9 cellular contexts compared by ENCODE assay signal in the genomic region with DNA sequence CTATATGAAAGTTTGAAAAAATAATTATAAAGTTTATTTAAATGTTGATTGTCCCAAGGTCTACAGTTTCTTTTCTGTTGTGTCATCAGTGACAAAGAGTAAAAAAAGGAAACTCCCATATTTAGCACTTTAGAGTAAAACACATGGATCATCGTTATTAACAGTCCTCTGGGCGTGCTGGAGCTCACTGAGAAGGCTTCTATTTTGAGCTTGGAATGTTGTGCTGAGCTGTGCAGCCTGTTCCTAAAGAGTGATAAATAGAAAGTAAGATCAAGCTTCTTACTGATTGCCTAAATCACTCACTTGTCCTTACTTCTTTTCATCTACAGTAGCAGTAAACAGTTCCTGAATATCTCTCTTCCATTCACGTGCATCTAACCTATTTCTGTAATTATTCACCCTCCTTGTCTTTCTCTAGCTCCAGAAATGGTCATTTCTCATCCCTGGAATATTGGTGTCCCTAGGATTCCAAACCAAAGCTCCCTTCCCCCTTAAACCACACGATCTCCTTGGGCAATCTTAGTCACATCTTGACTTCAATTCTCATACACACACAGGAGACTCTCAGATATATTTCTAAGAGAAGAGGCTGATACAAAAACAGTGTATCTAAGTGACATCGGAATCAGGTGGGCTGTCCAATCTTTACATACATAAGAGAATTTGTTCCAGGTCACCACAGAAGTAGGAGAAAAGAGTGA. TPM values are rescaled to one million over a fixed set of nuclear protein-coding genes. Genes with fewer than 3 reads are reported as not detected.
A peak's percentile ranks its signal among the peaks of the same experiment; 100 is the strongest.
DNase-seq lines count a peak whose midpoint lies in the region; ATAC-seq and TF ChIP-seq lines count a peak whose summit lies in the region.
"Had no signal": no experiment of that assay in that cellular context is flagged by ENCODE, and none has a peak within 500 bp of the region (broad histone marks: within the 10 kb centered on the region; RNA-seq: fewer than 3 reads in every experiment).

No MANE protein-coding gene starts in this region.

- peak overlapping the region; percentile 46 for H3K4me3 Mint-ChIP-seq in activated T-cell treated with anti-CD3 and anti-CD28 coated beads, Interleukin-2, amount 50 U/mL, for 24 hours
- peak overlapping the region; percentile 65 for H3K4me3 Mint-ChIP-seq in activated CD8-positive, alpha-beta T cell treated with anti-CD3 and anti-CD28 coated beads, Interleukin-2, amount 10 ng/mL, durations not matched to agents 7 days and 5 days

- peaks cover 89% of the 10 kb centered on the region for H3K36me3 Mint-ChIP-seq in activated T-cell treated with anti-CD3 and anti-CD28 coated beads, Interleukin-2, amount 50 U/mL, for 24 hours (ENCODE audit: low read depth)
- H3K36me3 Mint-ChIP-seq in activated CD8-positive, alpha-beta T cell treated with anti-CD3 and anti-CD28 coated beads, Interleukin-2, amount 10 ng/mL, durations not matched to agents 7 days and 5 days (ENCODE audit: low read depth) = peaks cover 92% of the 10 kb centered on the region

- no peak for DNase-seq in activated T-cell treated with anti-CD3 and anti-CD28 coated beads, Interleukin-2, amount 50 U/mL, for 24 hours
- DNase-seq in activated T-cell treated with anti-CD3 and anti-CD28 coated beads, Interleukin-2, amount 50 U/mL, for 1 hour = no peak
- DNase-seq in activated CD8-positive, alpha-beta T cell treated with anti-CD3 and anti-CD28 coated beads, Interleukin-2, amount 10 ng/mL, durations not matched to agents 7 days and 5 days = no peak
- DNase-seq in left lung (no peak), testis (peak; percentile 40), dermis blood vessel endothelial cell (no peak)
- DNase-seq: Kasumi-1 had no signal

- H3K9me3 Mint-ChIP-seq in activated T-cell treated with anti-CD3 and anti-CD28 coated beads, Interleukin-2, amount 50 U/mL, for 24 hours = peaks cover 8% of the 10 kb centered on the region
- peaks cover 23% of the 10 kb centered on the region for H3K9me3 Mint-ChIP-seq in activated CD8-positive, alpha-beta T cell treated with anti-CD3 and anti-CD28 coated beads, Interleukin-2, amount 10 ng/mL, durations not matched to agents 7 days and 5 days (ENCODE audit: insufficient read depth)

- H3K36me3 ChIP-seq in left lung = peaks cover 0 to 26% of the 10 kb centered on the region in 2 donors
- H3K36me3 ChIP-seq in testis (ENCODE audit: low read depth, missing control alignments) = no peaks in the 10 kb centered on the region

- H3K4me1 ChIP-seq in left lung = peaks cover 0 to 39% of the 10 kb centered on the region in 2 donors
- peaks cover 10% of the 10 kb centered on the region for H3K4me1 ChIP-seq in testis

- H3K27me3 Mint-ChIP-seq in activated T-cell treated with anti-CD3 and anti-CD28 coated beads, Interleukin-2, amount 50 U/mL, for 24 hours = no peaks in the 10 kb centered on the region
- H3K27me3 Mint-ChIP-seq in activated CD8-positive, alpha-beta T cell treated with anti-CD3 and anti-CD28 coated beads, Interleukin-2, amount 10 ng/mL, durations not matched to agents 7 days and 5 days (ENCODE audit: low read depth) = no peaks in the 10 kb centered on the region

- H3K27me3 ChIP-seq in left lung (no peaks in the 10 kb centered on the region), testis (no peaks in the 10 kb centered on the region)

- peaks cover 78% of the 10 kb centered on the region for H3K4me1 Mint-ChIP-seq in activated T-cell treated with anti-CD3 and anti-CD28 coated beads, Interleukin-2, amount 50 U/mL, for 24 hours (ENCODE audit: low read depth)
- peaks cover 73% of the 10 kb centered on the region for H3K4me1 Mint-ChIP-seq in activated CD8-positive, alpha-beta T cell treated with anti-CD3 and anti-CD28 coated beads, Interleukin-2, amount 10 ng/mL, durations not matched to agents 7 days and 5 days (ENCODE audit: low read depth)

- CTCF ChIA-PET in activated CD8-positive, alpha-beta T cell treated with anti-CD3 and anti-CD28 coated beads, Interleukin-2, amount 10 ng/mL, durations not matched to agents 7 days and 5 days (lab: Charles Lee) = interaction anchor here (0.7 to 5.5 kb wide), 6 partner anchors 12 to 261 kb away, joined by 4 to 54 read pairs (median 4); a partner anchor contains a TSS

- no peak for TF ChIP-seq CTCF in left lung (IDR thresholded peaks at IDR 0.05)
- TF ChIP-seq CTCF in testis (IDR thresholded peaks at IDR 0.05) = no peak

- 35 to 42% methylated on average over 5 of the region's 5 CpGs for WGBS in testis, 2 donors

- POLR2A ChIA-PET in activated CD8-positive, alpha-beta T cell treated with anti-CD3 and anti-CD28 coated beads, Interleukin-2, amount 10 ng/mL, durations not matched to agents 7 days and 5 days (lab: Charles Lee) = interaction anchor here (1.0 to 4.8 kb wide), 9 partner anchors 11 to 134 kb away, joined by 3 to 49 read pairs (median 6); a partner anchor contains a TSS

- H3K27ac Mint-ChIP-seq in activated T-cell treated with anti-CD3 and anti-CD28 coated beads, Interleukin-2, amount 50 U/mL, for 24 hours = peak overlapping the region; percentile 91
- H3K27ac Mint-ChIP-seq in activated CD8-positive, alpha-beta T cell treated with anti-CD3 and anti-CD28 coated beads, Interleukin-2, amount 10 ng/mL, durations not matched to agents 7 days and 5 days = peak overlapping the region; percentile 85

- intact Hi-C loops in left lung (cut with DNase I) (no loop called here), testis (cut with DNase I; ENCODE audit: low total_unique reads) (no loop called here)

- no peak for TF ChIP-seq POLR2A in testis (IDR thresholded peaks at IDR 0.05)

- H3K9me3 ChIP-seq in left lung (no peaks in the 10 kb centered on the region), testis (no peaks in the 10 kb centered on the region)

- H3K4me3 ChIP-seq in left lung (no peak overlapping the region), testis (no peak overlapping the region)

- H3K27ac ChIP-seq in left lung (peak overlapping the region in 1 of 2 donors; percentile 71), testis (peak overlapping the region in 1 of 2 donors; percentile 25)

- ATAC-seq in activated CD8-positive, alpha-beta T cell treated with anti-CD3 and anti-CD28 coated beads, Interleukin-2, amount 10 ng/mL, durations not matched to agents 7 days and 5 days = no peak
- ATAC-seq in left lung = peak; percentile 26
- no peak for ATAC-seq in GM19351 (IDR thresholded peaks at IDR 0.05; ENCODE audit: unreplicated experiment)
- no peak for ATAC-seq in HG02870 (IDR thresholded peaks at IDR 0.05; ENCODE audit: unreplicated experiment)

RNA-seq across cellular contexts. Expression of a gene that starts 11.9 kb away (rescaled TPM):
- total RNA-seq in activated CD8-positive, alpha-beta T cell treated with anti-CD3 and anti-CD28 coated beads, Interleukin-2, amount 10 ng/mL, durations not matched to agents 7 days and 5 days = 100 to 1,000 TPM; 261 TPM
- total RNA-seq in left lung = 10 to 100 TPM in 1 of 2 donors, 1 to 10 TPM in 1; 3.0 to 17.4 TPM
- total RNA-seq in testis = 1 to 10 TPM; 5.6 to 8.6 TPM
- 12.0 TPM for polyA plus RNA-seq in testis (ENCODE audit: insufficient read depth, low read depth, low replicate concordance)
- 0.09 and 0.17 TPM in 2 replicates for total RNA-seq in dermis blood vessel endothelial cell

Comparison
In these comparisons a context has a peak if more than half of its experiments do, and no peak if none do; other contexts are left out.
1. RNA of a gene that starts 11.9 kb away (total RNA-seq): 261 TPM in activated CD8-positive, alpha-beta T cell treated with anti-CD3 and anti-CD28 coated beads, Interleukin-2, amount 10 ng/mL, durations not matched to agents 7 days and 5 days; 3.0 to 17.4 TPM in left lung, 5.6 to 8.6 TPM in testis and 0.09 to 0.17 TPM in dermis blood vessel endothelial cell; every median in the first group is over 10 times any median in the second.